ENCODE assay signal across 1 cellular context in the genomic region with DNA sequence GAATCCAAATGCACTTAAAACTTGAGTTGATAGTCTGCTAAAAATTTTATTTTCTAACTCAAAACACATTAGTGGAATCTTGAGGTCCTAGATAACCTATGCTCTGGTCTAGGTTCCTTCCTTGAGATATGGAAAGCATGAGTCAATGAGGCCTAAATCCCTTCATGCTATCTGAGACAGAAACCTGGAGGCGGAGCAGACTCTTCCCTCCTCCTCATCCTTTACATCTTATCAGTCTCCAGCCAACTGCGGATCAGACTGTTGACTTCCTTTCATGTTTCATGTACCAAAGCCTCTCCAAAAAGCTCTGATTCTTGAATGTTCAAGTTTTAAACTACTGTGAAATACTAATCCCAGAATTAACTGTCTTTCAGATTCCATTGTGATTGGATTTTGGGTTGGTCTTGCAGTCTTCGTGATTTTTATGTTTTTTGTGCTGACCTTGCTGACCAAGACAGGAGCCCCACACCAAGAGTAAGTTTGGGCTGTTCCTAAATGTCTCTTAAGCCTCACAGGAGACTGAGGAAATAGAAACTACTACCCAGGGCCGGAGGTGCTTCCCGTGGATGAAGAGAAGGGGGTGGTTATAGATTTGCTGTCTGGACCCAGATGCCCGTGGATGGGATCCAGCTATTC.
A peak's percentile ranks its signal among the peaks of the same experiment; 100 is the strongest.
TF ChIP-seq lines count a peak whose summit lies in the region.

No MANE protein-coding gene starts in this region.

TF ChIP-seq in K562, 482 proteins besides CTCF, POLR2A, EP300 and RAD21 (continued from another document and continues in another):
- TF ChIP-seq, protein P1, sequence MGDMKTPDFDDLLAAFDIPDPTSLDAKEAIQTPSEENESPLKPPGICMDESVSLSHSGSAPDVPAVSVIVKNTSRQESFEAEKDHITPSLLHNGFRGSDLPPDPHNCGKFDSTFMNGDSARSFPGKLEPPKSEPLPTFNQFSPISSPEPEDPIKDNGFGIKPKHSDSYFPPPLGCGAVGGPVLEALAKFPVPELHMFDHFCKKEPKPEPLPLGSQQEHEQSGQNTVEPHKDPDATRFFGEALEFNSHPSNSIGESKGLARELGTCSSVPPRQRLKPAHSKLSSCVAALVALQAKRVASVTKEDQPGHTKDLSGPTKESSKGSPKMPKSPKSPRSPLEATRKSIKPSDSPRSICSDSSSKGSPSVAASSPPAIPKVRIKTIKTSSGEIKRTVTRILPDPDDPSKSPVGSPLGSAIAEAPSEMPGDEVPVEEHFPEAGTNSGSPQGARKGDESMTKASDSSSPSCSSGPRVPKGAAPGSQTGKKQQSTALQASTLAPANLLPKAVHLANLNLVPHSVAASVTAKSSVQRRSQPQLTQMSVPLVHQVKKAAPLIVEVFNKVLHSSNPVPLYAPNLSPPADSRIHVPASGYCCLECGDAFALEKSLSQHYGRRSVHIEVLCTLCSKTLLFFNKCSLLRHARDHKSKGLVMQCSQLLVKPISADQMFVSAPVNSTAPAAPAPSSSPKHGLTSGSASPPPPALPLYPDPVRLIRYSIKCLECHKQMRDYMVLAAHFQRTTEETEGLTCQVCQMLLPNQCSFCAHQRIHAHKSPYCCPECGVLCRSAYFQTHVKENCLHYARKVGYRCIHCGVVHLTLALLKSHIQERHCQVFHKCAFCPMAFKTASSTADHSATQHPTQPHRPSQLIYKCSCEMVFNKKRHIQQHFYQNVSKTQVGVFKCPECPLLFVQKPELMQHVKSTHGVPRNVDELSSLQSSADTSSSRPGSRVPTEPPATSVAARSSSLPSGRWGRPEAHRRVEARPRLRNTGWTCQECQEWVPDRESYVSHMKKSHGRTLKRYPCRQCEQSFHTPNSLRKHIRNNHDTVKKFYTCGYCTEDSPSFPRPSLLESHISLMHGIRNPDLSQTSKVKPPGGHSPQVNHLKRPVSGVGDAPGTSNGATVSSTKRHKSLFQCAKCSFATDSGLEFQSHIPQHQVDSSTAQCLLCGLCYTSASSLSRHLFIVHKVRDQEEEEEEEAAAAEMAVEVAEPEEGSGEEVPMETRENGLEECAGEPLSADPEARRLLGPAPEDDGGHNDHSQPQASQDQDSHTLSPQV (IDR thresholded peaks at IDR 0.05), result 0 out of 2 replicates have a peak, but pooled peaks have one; percentile 40
- TF ChIP-seq TGIF2 (CRISPR knock-in tag; IDR thresholded peaks at IDR 0.05) (no peak), FOXP1 (CRISPR knock-in tag; IDR thresholded peaks at IDR 0.05) (no peak), RCOR1 (IDR thresholded peaks at IDR 0.05; ENCODE audit: borderline replicate concordance in 1 of 2, low read depth in 2 of 2, low read length in 2 of 2) (peak; percentile 97 to 100), MYBL2 (IDR thresholded peaks at IDR 0.05; ENCODE audit: low read depth) (no peak), MYBL2 (CRISPR knock-in tag; IDR thresholded peaks at IDR 0.05; ENCODE audit: borderline replicate concordance) (no peak), ZFP1 (CRISPR knock-in tag; IDR thresholded peaks at IDR 0.05) (no peak), MTA2 (IDR thresholded peaks at IDR 0.05; ENCODE audit: low read depth) (peak; percentile 94), XRCC4 (IDR thresholded peaks at IDR 0.05; ENCODE audit: extremely low read depth, insufficient read depth, insufficient read length) (no peak), ZNF140 (CRISPR knock-in tag; IDR thresholded peaks at IDR 0.05) (no peak), ESRRB (CRISPR knock-in tag; IDR thresholded peaks at IDR 0.05; ENCODE audit: borderline replicate concordance) (no peak), ATF7 (IDR thresholded peaks at IDR 0.05) (peak; percentile 77), RAD51 (IDR thresholded peaks at IDR 0.05; ENCODE audit: borderline replicate concordance, low read depth) (no peak; the same call in 1 of the 2 replicates), FOXM1 (IDR thresholded peaks at IDR 0.05; ENCODE audit: low read depth) (peak; percentile 90), FOXM1 (CRISPR knock-in tag; IDR thresholded peaks at IDR 0.05; ENCODE audit: low read depth) (no peak), CREM (IDR thresholded peaks at IDR 0.05; ENCODE audit: low read depth) (peak; percentile 80), ZBED1 (IDR thresholded peaks at IDR 0.05) (peak; percentile 83), JUND (IDR thresholded peaks at IDR 0.05; ENCODE audit: borderline replicate concordance, low read depth, low read length) (peak; percentile 95), JUND (tag; IDR thresholded peaks at IDR 0.05; ENCODE audit: borderline replicate concordance, low read depth, low read length) (peak; percentile 95; the same call in 2 of the 3 replicates), SAFB (IDR thresholded peaks at IDR 0.05; ENCODE audit: borderline replicate concordance, low read depth, low read length) (no peak), ZNF124 (CRISPR knock-in tag; IDR thresholded peaks at IDR 0.05) (no peak), MYNN (IDR thresholded peaks at IDR 0.05) (peak; percentile 63; the same call in 1 of the 2 replicates), MYNN (CRISPR knock-in tag; IDR thresholded peaks at IDR 0.05) (no peak), CREB1 (IDR thresholded peaks at IDR 0.05) (0 out of 2 replicates have a peak, but pooled peaks have one; percentile 50), CREB1 (CRISPR knock-in tag; IDR thresholded peaks at IDR 0.05) (no peak), GABPA (tag; conservative IDR thresholded peaks at IDR 0.05; ENCODE audit: low read depth) (peak; percentile 28; the same call in 1 of the 2 replicates)
- TF ChIP-seq, protein P2, sequence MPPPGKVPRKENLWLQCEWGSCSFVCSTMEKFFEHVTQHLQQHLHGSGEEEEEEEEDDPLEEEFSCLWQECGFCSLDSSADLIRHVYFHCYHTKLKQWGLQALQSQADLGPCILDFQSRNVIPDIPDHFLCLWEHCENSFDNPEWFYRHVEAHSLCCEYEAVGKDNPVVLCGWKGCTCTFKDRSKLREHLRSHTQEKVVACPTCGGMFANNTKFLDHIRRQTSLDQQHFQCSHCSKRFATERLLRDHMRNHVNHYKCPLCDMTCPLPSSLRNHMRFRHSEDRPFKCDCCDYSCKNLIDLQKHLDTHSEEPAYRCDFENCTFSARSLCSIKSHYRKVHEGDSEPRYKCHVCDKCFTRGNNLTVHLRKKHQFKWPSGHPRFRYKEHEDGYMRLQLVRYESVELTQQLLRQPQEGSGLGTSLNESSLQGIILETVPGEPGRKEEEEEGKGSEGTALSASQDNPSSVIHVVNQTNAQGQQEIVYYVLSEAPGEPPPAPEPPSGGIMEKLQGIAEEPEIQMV (tag; conservative IDR thresholded peaks at IDR 0.05; ENCODE audit: low read depth), result no peak
- TF ChIP-seq, protein P3, sequence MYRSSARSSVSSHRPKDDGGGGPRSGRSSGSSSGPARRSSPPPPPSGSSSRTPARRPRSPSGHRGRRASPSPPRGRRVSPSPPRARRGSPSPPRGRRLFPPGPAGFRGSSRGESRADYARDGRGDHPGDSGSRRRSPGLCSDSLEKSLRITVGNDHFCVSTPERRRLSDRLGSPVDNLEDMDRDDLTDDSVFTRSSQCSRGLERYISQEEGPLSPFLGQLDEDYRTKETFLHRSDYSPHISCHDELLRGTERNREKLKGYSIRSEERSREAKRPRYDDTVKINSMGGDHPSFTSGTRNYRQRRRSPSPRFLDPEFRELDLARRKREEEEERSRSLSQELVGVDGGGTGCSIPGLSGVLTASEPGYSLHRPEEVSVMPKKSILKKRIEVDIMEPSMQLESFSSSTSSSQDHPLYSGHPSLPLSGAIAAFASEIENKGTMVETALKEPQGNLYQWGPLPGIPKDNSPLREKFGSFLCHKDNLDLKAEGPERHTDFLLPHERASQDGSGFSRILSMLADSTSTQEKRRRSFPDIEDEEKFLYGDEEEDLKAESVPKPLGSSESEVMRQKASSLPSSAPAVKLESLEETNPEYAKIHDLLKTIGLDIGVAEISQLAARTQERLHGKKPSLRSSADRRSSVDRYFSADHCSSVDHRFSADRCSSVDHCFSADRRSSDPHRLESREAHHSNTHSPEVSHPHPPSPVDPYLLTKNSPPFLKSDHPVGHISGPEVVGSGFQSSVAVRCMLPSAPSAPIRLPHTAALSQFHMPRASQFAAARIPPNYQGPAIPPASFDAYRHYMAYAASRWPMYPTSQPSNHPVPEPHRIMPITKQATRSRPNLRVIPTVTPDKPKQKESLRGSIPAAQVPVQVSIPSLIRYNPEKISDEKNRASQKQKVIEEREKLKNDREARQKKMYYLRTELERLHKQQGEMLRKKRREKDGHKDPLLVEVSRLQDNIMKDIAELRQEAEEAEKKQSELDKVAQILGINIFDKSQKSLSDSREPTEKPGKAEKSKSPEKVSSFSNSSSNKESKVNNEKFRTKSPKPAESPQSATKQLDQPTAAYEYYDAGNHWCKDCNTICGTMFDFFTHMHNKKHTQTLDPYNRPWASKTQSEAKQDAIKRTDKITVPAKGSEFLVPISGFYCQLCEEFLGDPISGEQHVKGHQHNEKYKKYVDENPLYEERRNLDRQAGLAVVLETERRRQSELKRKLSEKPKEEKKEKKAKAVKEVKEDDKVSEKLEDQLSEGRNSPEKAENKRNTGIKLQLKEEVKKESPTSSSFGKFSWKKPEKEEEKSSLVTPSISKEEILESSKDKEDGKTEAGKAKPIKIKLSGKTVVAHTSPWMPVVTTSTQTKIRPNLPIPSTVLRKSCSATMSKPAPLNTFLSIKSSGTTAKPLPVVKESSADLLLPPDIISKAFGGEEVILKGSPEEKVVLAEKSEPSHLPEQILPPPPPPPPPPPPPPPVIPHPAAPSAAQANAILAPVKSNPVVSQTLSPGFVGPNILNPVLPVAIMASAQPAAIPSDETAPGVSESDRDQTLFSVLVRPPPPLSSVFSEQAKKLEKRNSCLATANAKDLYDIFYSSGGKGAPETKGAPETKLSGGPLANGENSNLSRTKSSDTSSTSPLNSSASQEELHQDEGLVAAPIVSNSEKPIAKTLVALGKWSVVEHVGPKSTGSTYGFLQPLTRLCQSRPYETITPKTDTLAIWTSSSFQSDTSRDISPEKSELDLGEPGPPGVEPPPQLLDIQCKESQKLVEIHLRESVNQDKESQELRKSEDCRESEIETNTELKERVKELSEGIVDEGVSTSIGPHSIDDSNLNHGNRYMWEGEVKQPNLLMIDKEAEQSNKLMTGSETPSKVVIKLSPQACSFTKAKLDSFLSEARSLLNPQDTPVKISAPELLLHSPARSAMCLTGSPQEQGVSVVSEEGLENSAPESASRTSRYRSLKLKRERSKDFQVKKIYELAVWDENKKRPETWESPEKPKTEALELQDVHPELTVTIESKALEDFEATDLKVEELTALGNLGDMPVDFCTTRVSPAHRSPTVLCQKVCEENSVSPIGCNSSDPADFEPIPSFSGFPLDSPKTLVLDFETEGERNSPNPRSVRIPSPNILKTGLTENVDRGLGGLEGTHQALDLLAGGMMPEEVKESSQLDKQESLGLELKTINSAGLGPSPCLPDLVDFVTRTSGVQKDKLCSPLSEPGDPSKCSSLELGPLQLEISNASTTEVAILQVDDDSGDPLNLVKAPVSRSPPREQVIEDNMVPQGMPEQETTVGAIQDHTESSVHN (IDR thresholded peaks at IDR 0.05; ENCODE audit: borderline replicate concordance in 1 of 2, low read depth in 1 of 2), result no peak
- TF ChIP-seq, protein P4, sequence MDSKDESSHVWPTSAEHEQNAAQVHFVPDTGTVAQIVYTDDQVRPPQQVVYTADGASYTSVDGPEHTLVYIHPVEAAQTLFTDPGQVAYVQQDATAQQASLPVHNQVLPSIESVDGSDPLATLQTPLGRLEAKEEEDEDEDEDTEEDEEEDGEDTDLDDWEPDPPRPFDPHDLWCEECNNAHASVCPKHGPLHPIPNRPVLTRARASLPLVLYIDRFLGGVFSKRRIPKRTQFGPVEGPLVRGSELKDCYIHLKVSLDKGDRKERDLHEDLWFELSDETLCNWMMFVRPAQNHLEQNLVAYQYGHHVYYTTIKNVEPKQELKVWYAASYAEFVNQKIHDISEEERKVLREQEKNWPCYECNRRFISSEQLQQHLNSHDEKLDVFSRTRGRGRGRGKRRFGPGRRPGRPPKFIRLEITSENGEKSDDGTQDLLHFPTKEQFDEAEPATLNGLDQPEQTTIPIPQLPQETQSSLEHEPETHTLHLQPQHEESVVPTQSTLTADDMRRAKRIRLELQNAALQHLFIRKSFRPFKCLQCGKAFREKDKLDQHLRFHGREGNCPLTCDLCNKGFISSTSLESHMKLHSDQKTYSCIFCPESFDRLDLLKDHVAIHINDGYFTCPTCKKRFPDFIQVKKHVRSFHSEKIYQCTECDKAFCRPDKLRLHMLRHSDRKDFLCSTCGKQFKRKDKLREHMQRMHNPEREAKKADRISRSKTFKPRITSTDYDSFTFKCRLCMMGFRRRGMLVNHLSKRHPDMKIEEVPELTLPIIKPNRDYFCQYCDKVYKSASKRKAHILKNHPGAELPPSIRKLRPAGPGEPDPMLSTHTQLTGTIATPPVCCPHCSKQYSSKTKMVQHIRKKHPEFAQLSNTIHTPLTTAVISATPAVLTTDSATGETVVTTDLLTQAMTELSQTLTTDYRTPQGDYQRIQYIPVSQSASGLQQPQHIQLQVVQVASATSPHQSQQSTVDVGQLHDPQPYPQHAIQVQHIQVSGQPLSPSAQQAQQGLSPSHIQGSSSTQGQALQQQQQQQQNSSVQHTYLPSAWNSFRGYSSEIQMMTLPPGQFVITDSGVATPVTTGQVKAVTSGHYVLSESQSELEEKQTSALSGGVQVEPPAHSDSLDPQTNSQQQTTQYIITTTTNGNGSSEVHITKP (IDR thresholded peaks at IDR 0.05; ENCODE audit: partially characterized antibody), result peak; percentile 84
- TF ChIP-seq, protein P5, sequence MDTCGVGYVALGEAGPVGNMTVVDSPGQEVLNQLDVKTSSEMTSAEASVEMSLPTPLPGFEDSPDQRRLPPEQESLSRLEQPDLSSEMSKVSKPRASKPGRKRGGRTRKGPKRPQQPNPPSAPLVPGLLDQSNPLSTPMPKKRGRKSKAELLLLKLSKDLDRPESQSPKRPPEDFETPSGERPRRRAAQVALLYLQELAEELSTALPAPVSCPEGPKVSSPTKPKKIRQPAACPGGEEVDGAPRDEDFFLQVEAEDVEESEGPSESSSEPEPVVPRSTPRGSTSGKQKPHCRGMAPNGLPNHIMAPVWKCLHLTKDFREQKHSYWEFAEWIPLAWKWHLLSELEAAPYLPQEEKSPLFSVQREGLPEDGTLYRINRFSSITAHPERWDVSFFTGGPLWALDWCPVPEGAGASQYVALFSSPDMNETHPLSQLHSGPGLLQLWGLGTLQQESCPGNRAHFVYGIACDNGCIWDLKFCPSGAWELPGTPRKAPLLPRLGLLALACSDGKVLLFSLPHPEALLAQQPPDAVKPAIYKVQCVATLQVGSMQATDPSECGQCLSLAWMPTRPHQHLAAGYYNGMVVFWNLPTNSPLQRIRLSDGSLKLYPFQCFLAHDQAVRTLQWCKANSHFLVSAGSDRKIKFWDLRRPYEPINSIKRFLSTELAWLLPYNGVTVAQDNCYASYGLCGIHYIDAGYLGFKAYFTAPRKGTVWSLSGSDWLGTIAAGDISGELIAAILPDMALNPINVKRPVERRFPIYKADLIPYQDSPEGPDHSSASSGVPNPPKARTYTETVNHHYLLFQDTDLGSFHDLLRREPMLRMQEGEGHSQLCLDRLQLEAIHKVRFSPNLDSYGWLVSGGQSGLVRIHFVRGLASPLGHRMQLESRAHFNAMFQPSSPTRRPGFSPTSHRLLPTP (IDR thresholded peaks at IDR 0.05; ENCODE audit: borderline replicate concordance, extremely low read depth, insufficient read length), result no peak
